Comparison of ENCODE assay signal across 8 cellular contexts in genomic region chr4:98928131-98928504, GRCh38. TPM values are rescaled to one million over a fixed set of nuclear protein-coding genes. Genes with fewer than 3 reads are reported as not detected.
DNase-seq lines count a peak whose midpoint lies in the region; TF ChIP-seq lines count a peak whose summit lies in the region.

No MANE protein-coding gene starts in this region.

- DNase-seq in GM12864 (ENCODE audit: low read depth) (peak; percentile 68), NB4 (ENCODE audit: low read depth) (peak; percentile 90), T-helper 2 cell (peak; percentile 34 to 88 (median 54)), astrocyte of the cerebellum (ENCODE audit: low read depth) (peak; percentile 45), hypothalamus (lab: John Stamatoyannopoulos, UW) (peak in 45 of 51 donors; percentile 23 to 89 (median 55)), sigmoid colon (peak; percentile 79), retina (no peak)

- H3K4me1 ChIP-seq in HEK293 (ENCODE audit: control insufficient read depth, insufficient read depth, low read length) (no peaks in the 10 kb centered on the region), sigmoid colon (peaks cover 0 to 30% (median 22%) of the 10 kb centered on the region in 4 donors)

- H3K36me3 ChIP-seq in HEK293 (ENCODE audit: control insufficient read depth in 2 of 2, insufficient read depth in 1 of 2, low read length in 2 of 2) (peaks cover 0 to 8% of the 10 kb centered on the region in 2 experiments; a peak in 2 of 3 replicates), sigmoid colon (peaks cover 0 to 4% (median 0%) of the 10 kb centered on the region in 4 donors)

- CTCF ChIA-PET in HEK293 (lab: Yijun Ruan, JAX): interaction anchor here (0.6 to 0.7 kb wide), 3 partner anchors 784 to 1972 kb away, joined by 3 read pairs; no protein-coding TSS in a partner anchor

- POLR2A ChIA-PET in HEK293 (lab: Yijun Ruan, JAX): interaction anchor here (0.9 to 1.1 kb wide), 3 partner anchors 11 to 67 kb away, joined by 3 to 6 read pairs (median 4); partner anchors contain the start of gene METAP1

- H3K27ac ChIP-seq in HEK293 (ENCODE audit: extremely low read depth, low read depth, low read length) (peak overlapping the region; percentile 72; the same call in 1 of the 2 replicates), sigmoid colon (peak overlapping the region; percentile 88 to 98 (median 95))

- no peaks in the 10 kb centered on the region for H3K9me3 ChIP-seq in HEK293 (ENCODE audit: control insufficient read depth, insufficient read depth, low read depth, low read length)
- no peaks in the 10 kb centered on the region for H3K9me3 ChIP-seq in sigmoid colon

- TF ChIP-seq POLR2A in NB4 (IDR thresholded peaks at IDR 0.05; ENCODE audit: extremely low read depth, insufficient read length) (peak; percentile 33), sigmoid colon (IDR thresholded peaks at IDR 0.05) (no peak)

- TF ChIP-seq CTCF in GM12864 (IDR thresholded peaks at IDR 0.05; ENCODE audit: low read depth, low read length, missing control alignments): no peak
- no peak for TF ChIP-seq CTCF in HEK293 (tag by site-specific recombination; IDR thresholded peaks at IDR 0.05)
- no peak for TF ChIP-seq CTCF in NB4 (IDR thresholded peaks at IDR 0.05; ENCODE audit: low read depth, low read length)
- TF ChIP-seq CTCF in astrocyte of the cerebellum (IDR thresholded peaks at IDR 0.05; ENCODE audit: low read depth, low read length, missing control alignments): no peak
- TF ChIP-seq CTCF in sigmoid colon (IDR thresholded peaks at IDR 0.05): peak in 1 of 4 experiments; percentile 8

- H3K27me3 ChIP-seq in sigmoid colon: no peaks in the 10 kb centered on the region

- in situ Hi-C loops in astrocyte of the cerebellum (cut with HindIII; ENCODE audit: low sequenced_read_pairs): no loop called here

- no peak for TF ChIP-seq EP300 in sigmoid colon (IDR thresholded peaks at IDR 0.05)

- H3K4me3 ChIP-seq in GM12864 (ENCODE audit: low read depth, low read length) (peak overlapping the region; percentile 87), HEK293 (ENCODE audit: low read depth, low read length) (peak overlapping the region; percentile 98), NB4 (ENCODE audit: low read depth, low read length) (peak overlapping the region; percentile 86), astrocyte of the cerebellum (ENCODE audit: low read depth, low read length) (peak overlapping the region; percentile 99), sigmoid colon (peak overlapping the region; percentile 59 to 98 (median 96))

- 1% methylated on average over 26 of the region's 26 CpGs for WGBS in sigmoid colon, 2 donors

- intact Hi-C loops in sigmoid colon (cut with DNase I): loop anchor here (2.0 to 10.0 kb wide), 6 partner anchors 67 to 967 kb away; partner anchors contain the start of genes LAMTOR3, METAP1, RAP1GDS1 and TSPAN5

TF ChIP-seq in HEK293, 187 proteins besides CTCF, POLR2A, EP300 and RAD21 (continues in another document):
- TF ChIP-seq ZSCAN4 (tag by site-specific recombination; IDR thresholded peaks at IDR 0.05): no peak
- peak; percentile 97 for TF ChIP-seq PRDM10 (tag by site-specific recombination; IDR thresholded peaks at IDR 0.05)
- no peak for TF ChIP-seq OVOL3 (tag by site-specific recombination; IDR thresholded peaks at IDR 0.05)
- TF ChIP-seq ZNF843 (tag by site-specific recombination; IDR thresholded peaks at IDR 0.05): no peak
- no peak for TF ChIP-seq ZNF148 (tag by site-specific recombination; IDR thresholded peaks at IDR 0.05; ENCODE audit: borderline replicate concordance)
- no peak for TF ChIP-seq SCRT2 (tag by site-specific recombination; IDR thresholded peaks at IDR 0.05)
- TF ChIP-seq ZNF157 (tag by site-specific recombination; IDR thresholded peaks at IDR 0.05): no peak
- no peak for TF ChIP-seq ZBTB7A (tag by site-specific recombination; IDR thresholded peaks at IDR 0.05; ENCODE audit: low read depth)
- peak; percentile 23; the same call in 1 of the 2 replicates for TF ChIP-seq ZEB2 (tag by site-specific recombination; IDR thresholded peaks at IDR 0.05)
- TF ChIP-seq ZNF24 (tag by site-specific recombination; IDR thresholded peaks at IDR 0.05): no peak

RNA-seq across cellular contexts. Expression of gene EIF4E, which starts 0.8 kb away (rescaled TPM):
- 10 to 100 TPM; 38.5 to 81.3 (median 65.4) TPM for total RNA-seq in sigmoid colon
- 100 to 1,000 TPM in 1 of 3 donors, 10 to 100 TPM in 2; 67.3 to 115 (median 74.5) TPM for polyA plus RNA-seq in sigmoid colon
